Comparison of ENCODE assay signal across 1 cellular context in genomic region chr19:52590728-52591127, GRCh38.
TF ChIP-seq lines count a peak whose summit lies in the region.

No MANE protein-coding gene starts in this region.

TF ChIP-seq in GM23338, 12 proteins besides CTCF, POLR2A, EP300 and RAD21 (continued from another document):
- TF ChIP-seq ZNF462 (CRISPR knock-in tag; IDR thresholded peaks at IDR 0.05) (no peak), REST (IDR thresholded peaks at IDR 0.05; ENCODE audit: unreplicated experiment) (no peak), CREB1 (CRISPR knock-in tag; IDR thresholded peaks at IDR 0.05; ENCODE audit: low read depth) (no peak), NANOG (IDR thresholded peaks at IDR 0.05; ENCODE audit: borderline replicate concordance) (no peak), EZH2 (IDR thresholded peaks at IDR 0.05; ENCODE audit: low read depth, unreplicated experiment) (no peak), ZNF331 (CRISPR knock-in tag; IDR thresholded peaks at IDR 0.05; ENCODE audit: low read depth) (no peak), EZH2phosphoT487 (IDR thresholded peaks at IDR 0.05; ENCODE audit: unreplicated experiment) (no peak), ZNF114 (CRISPR knock-in tag; IDR thresholded peaks at IDR 0.05) (no peak), ETS1 (IDR thresholded peaks at IDR 0.05) (no peak)
